21 cellular contexts compared by ENCODE assay signal in genomic region chr6:4010035-4010434, GRCh38.
DNase-seq lines count a peak whose midpoint lies in the region; ATAC-seq and TF ChIP-seq lines count a peak whose summit lies in the region.
"Had no signal": no experiment of that assay in that cellular context is flagged by ENCODE, and none has a peak within 500 bp of the region (broad histone marks: within the 10 kb centered on the region; RNA-seq: fewer than 3 reads in every experiment).

No MANE protein-coding gene starts in this region.

- no peak for TF ChIP-seq CTCF in CD4-positive, alpha-beta T cell (IDR thresholded peaks at IDR 0.05)
- TF ChIP-seq CTCF in RWPE2 (IDR thresholded peaks at IDR 0.05; ENCODE audit: poor library complexity, severe bottlenecking) = no peak
- TF ChIP-seq CTCF in glutamatergic neuron (IDR thresholded peaks at IDR 0.05; ENCODE audit: partially characterized antibody, unreplicated experiment) = no peak
- TF ChIP-seq CTCF in thyroid gland (IDR thresholded peaks at IDR 0.05) = no peak

- ATAC-seq in activated CD4-positive, alpha-beta T cell treated with anti-CD3 and anti-CD28 coated beads for 36 hours = no peak
- ATAC-seq in CD4-positive, alpha-beta T cell (ENCODE audit: poor library complexity) = no peak
- ATAC-seq in RWPE2 (ENCODE audit: low read depth) = no peak

- CTCF ChIA-PET in activated CD4-positive, alpha-beta T cell treated with anti-CD3 and anti-CD28 coated beads for 36 hours (lab: Charles Lee) = interaction anchor here (0.6 to 3.5 kb wide), 7 partner anchors 11 to 890 kb away, joined by 3 to 20 read pairs (median 3); a partner anchor contains a TSS
- CTCF ChIA-PET in CD4-positive, alpha-beta T cell (lab: Charles Lee) = interaction anchor here (1.2 to 3.6 kb wide), 2 partner anchors 12 to 32 kb away, joined by 3 to 23 read pairs; a partner anchor contains a TSS

- H3K9me3 Mint-ChIP-seq in activated CD4-positive, alpha-beta T cell treated with anti-CD3 and anti-CD28 coated beads for 36 hours (ENCODE audit: low read depth) = no peaks in the 10 kb centered on the region
- H3K9me3 Mint-ChIP-seq in CD4-positive, alpha-beta T cell = no peaks in the 10 kb centered on the region
- no peaks in the 10 kb centered on the region for H3K9me3 Mint-ChIP-seq in glutamatergic neuron (ENCODE audit: unreplicated experiment)
- H3K9me3 Mint-ChIP-seq: activated B cell treated with CpG ODN at 0.5 μM for 24 hours, memory B cell, naive B cell had no signal

- H3K36me3 ChIP-seq in RWPE2 (ENCODE audit: low read depth) = peaks cover 15% of the 10 kb centered on the region; the same call in 1 of the 2 replicates
- H3K36me3 ChIP-seq in thyroid gland = no peaks in the 10 kb centered on the region
- H3K36me3 ChIP-seq: transverse colon had no signal

- intact Hi-C loops in activated CD4-positive, alpha-beta T cell treated with anti-CD3 and anti-CD28 coated beads for 36 hours (cut with DNase I, micrococcal nuclease) = loop anchor here in 1 of 2 experiments (10.0 kb wide), 1 partner anchor 1025 kb away; no protein-coding TSS in a partner anchor
- intact Hi-C loops in CD4-positive, alpha-beta T cell (cut with DNase I, micrococcal nuclease) = loop anchor here in 1 of 2 experiments (10.0 kb wide), 2 partner anchors 555 to 1245 kb away; partner anchors contain the start of genes SLC22A23 and WRNIP1
- intact Hi-C loops in thyroid gland (cut with DNase I) = no loop called here

- peaks cover 57% of the 10 kb centered on the region for H3K4me1 Mint-ChIP-seq in activated CD4-positive, alpha-beta T cell treated with anti-CD3 and anti-CD28 coated beads for 36 hours
- peaks cover 75% of the 10 kb centered on the region for H3K4me1 Mint-ChIP-seq in CD4-positive, alpha-beta T cell (ENCODE audit: low read depth)
- peaks cover 18% of the 10 kb centered on the region for H3K4me1 Mint-ChIP-seq in glutamatergic neuron (ENCODE audit: low read depth, unreplicated experiment)

- H3K4me3 Mint-ChIP-seq in activated CD4-positive, alpha-beta T cell treated with anti-CD3 and anti-CD28 coated beads for 36 hours = no peak overlapping the region
- H3K4me3 Mint-ChIP-seq in CD4-positive, alpha-beta T cell = no peak overlapping the region
- no peak overlapping the region for H3K4me3 Mint-ChIP-seq in glutamatergic neuron (ENCODE audit: unreplicated experiment)

- 67 to 69% methylated on average over 2 of the region's 2 CpGs for WGBS in thyroid gland, 2 donors

- H3K27ac ChIP-seq in CD4-positive, alpha-beta T cell (ENCODE audit: low read depth, low read length) = no peak overlapping the region
- H3K27ac ChIP-seq in RWPE2 (ENCODE audit: poor library complexity, severe bottlenecking) = peak overlapping the region; percentile 26
- no peak overlapping the region for H3K27ac ChIP-seq in thyroid gland
- H3K27ac ChIP-seq: transverse colon had no signal

- no peaks in the 10 kb centered on the region for H3K27me3 ChIP-seq in CD4-positive, alpha-beta T cell (ENCODE audit: control insufficient read depth, insufficient read depth, low read length)
- H3K27me3 ChIP-seq in RWPE2 (ENCODE audit: insufficient read depth, poor library complexity, severe bottlenecking) (no peaks in the 10 kb centered on the region), thyroid gland (no peaks in the 10 kb centered on the region)
- H3K27me3 ChIP-seq: transverse colon had no signal

- H3K4me1 ChIP-seq in RWPE2 (ENCODE audit: insufficient read depth, poor library complexity, severe bottlenecking) (peaks cover 12% of the 10 kb centered on the region), thyroid gland (peaks cover 12 to 17% of the 10 kb centered on the region in 2 donors)

- H3K27me3 Mint-ChIP-seq in activated CD4-positive, alpha-beta T cell treated with anti-CD3 and anti-CD28 coated beads for 36 hours = no peaks in the 10 kb centered on the region
- H3K27me3 Mint-ChIP-seq in CD4-positive, alpha-beta T cell = no peaks in the 10 kb centered on the region
- no peaks in the 10 kb centered on the region for H3K27me3 Mint-ChIP-seq in glutamatergic neuron (ENCODE audit: unreplicated experiment)
- H3K27me3 Mint-ChIP-seq: activated B cell treated with CpG ODN at 0.5 μM for 24 hours; memory B cell; naive B cell; stimulated activated naive CD8-positive, alpha-beta T cell treated with anti-CD3 and anti-CD28 coated beads, Interleukin-15, amount 100 ng/mL, for 72 hours had no signal

- no peak for DNase-seq in activated CD4-positive, alpha-beta T cell treated with anti-CD3 and anti-CD28 coated beads for 36 hours
- no peak for DNase-seq in activated CD4-positive, alpha-beta T cell treated with anti-CD3 and anti-CD28 coated beads for 48 hours
- no peak for DNase-seq in CD4-positive, alpha-beta T cell
- DNase-seq in RWPE2 (ENCODE audit: low spot score) = no peak
- DNase-seq in glutamatergic neuron = no peak
- no peak for DNase-seq in NCI-H526 (lab: John Stamatoyannopoulos, UW)
- no peak for DNase-seq in 8988T
- no peak for DNase-seq in thyroid gland
- DNase-seq: activated B cell treated with CpG ODN at 0.5 μM for 24 hours, activated gamma-delta T cell, cortex of kidney, head of caudate nucleus, left colon, naive B cell, NCI-H1048, NCI-H1930, NCI-H345, PC-3, transverse colon had no signal

- peaks cover 24% of the 10 kb centered on the region for H3K36me3 Mint-ChIP-seq in activated CD4-positive, alpha-beta T cell treated with anti-CD3 and anti-CD28 coated beads for 36 hours (ENCODE audit: low read depth)
- peaks cover 33% of the 10 kb centered on the region for H3K36me3 Mint-ChIP-seq in CD4-positive, alpha-beta T cell (ENCODE audit: low read depth)
- peaks cover 12% of the 10 kb centered on the region for H3K36me3 Mint-ChIP-seq in glutamatergic neuron (ENCODE audit: unreplicated experiment)

- peak overlapping the region; percentile 55 for H3K27ac Mint-ChIP-seq in activated CD4-positive, alpha-beta T cell treated with anti-CD3 and anti-CD28 coated beads for 36 hours
- H3K27ac Mint-ChIP-seq in CD4-positive, alpha-beta T cell = peak overlapping the region; percentile 55
- H3K27ac Mint-ChIP-seq in glutamatergic neuron (ENCODE audit: unreplicated experiment) = peak overlapping the region; percentile 40

- POLR2A ChIA-PET in activated CD4-positive, alpha-beta T cell treated with anti-CD3 and anti-CD28 coated beads for 36 hours (lab: Charles Lee) = interaction anchor here (1.6 kb wide), 1 partner anchor 8 kb away, joined by 3 read pairs; no protein-coding TSS in a partner anchor
- POLR2A ChIA-PET in CD4-positive, alpha-beta T cell (lab: Charles Lee) = interaction anchor here (1.0 to 3.4 kb wide), 2 partner anchors 11 to 162 kb away, joined by 4 to 24 read pairs; a partner anchor contains a TSS

- TF ChIP-seq POLR2A in thyroid gland (IDR thresholded peaks at IDR 0.05) = no peak

- no peaks in the 10 kb centered on the region for H3K9me3 ChIP-seq in CD4-positive, alpha-beta T cell (ENCODE audit: control insufficient read depth, low read length)
- H3K9me3 ChIP-seq in RWPE2 (ENCODE audit: severe bottlenecking) (peaks cover 2% of the 10 kb centered on the region), thyroid gland (no peaks in the 10 kb centered on the region)
- H3K9me3 ChIP-seq: transverse colon had no signal

- H3K4me3 ChIP-seq in RWPE2 (ENCODE audit: severe bottlenecking) (no peak overlapping the region), thyroid gland (replicated peaks in 1 of 3) (no peak overlapping the region)
- H3K4me3 ChIP-seq: transverse colon had no signal
